ENCODE assay signal across 12 cellular contexts in genomic region chr15:34993877-34994276, GRCh38. TPM values are rescaled to one million over a fixed set of nuclear protein-coding genes. Genes with fewer than 3 reads are reported as not detected.
A peak's percentile ranks its signal among the peaks of the same experiment; 100 is the strongest.
DNase-seq lines count a peak whose midpoint lies in the region; ATAC-seq and TF ChIP-seq lines count a peak whose summit lies in the region.
"Had no signal": no experiment of that assay in that cellular context is flagged by ENCODE, and none has a peak within 500 bp of the region (broad histone marks: within the 10 kb centered on the region; RNA-seq: fewer than 3 reads in every experiment).

No MANE protein-coding gene starts in this region.

- H3K36me3 Mint-ChIP-seq in activated CD4-positive, alpha-beta memory T cell treated with anti-CD3 and anti-CD28 coated beads for 36 hours, result no peaks in the 10 kb centered on the region

- no peak for TF ChIP-seq CTCF in left ventricle myocardium inferior (IDR thresholded peaks at IDR 0.05; ENCODE audit: borderline replicate concordance)

- H3K4me3 Mint-ChIP-seq in activated CD4-positive, alpha-beta memory T cell treated with anti-CD3 and anti-CD28 coated beads for 36 hours, result peak overlapping the region; percentile 53
- H3K4me3 Mint-ChIP-seq: activated B cell treated with CpG ODN at 0.5 μM for 24 hours had no signal

- peaks cover 8% of the 10 kb centered on the region for H3K27me3 Mint-ChIP-seq in activated CD4-positive, alpha-beta memory T cell treated with anti-CD3 and anti-CD28 coated beads for 36 hours

- no peaks in the 10 kb centered on the region for H3K9me3 ChIP-seq in left ventricle myocardium inferior (replicated peaks)
- H3K9me3 ChIP-seq: right atrium auricular region had no signal

- ATAC-seq in GM18499 (IDR thresholded peaks at IDR 0.05; ENCODE audit: insufficient read depth, unreplicated experiment) (peak; percentile 97), GM19395 (IDR thresholded peaks at IDR 0.05; ENCODE audit: unreplicated experiment) (peak; percentile 97), HG02970 (IDR thresholded peaks at IDR 0.05; ENCODE audit: low FRiP score, unreplicated experiment) (peak; percentile 84)

- H3K27me3 ChIP-seq in left ventricle myocardium inferior (ENCODE audit: low read depth), result no peaks in the 10 kb centered on the region
- H3K27me3 ChIP-seq: right atrium auricular region had no signal

- no peak overlapping the region for H3K27ac ChIP-seq in left ventricle myocardium inferior (replicated peaks)
- H3K27ac ChIP-seq: right atrium auricular region had no signal

- intact Hi-C loops in activated CD4-positive, alpha-beta memory T cell treated with anti-CD3 and anti-CD28 coated beads for 36 hours (cut with micrococcal nuclease), result loop anchor here (1.0 to 5.0 kb wide), 3 partner anchors 9 to 679 kb away; no protein-coding TSS in a partner anchor
- intact Hi-C loops in left ventricle myocardium inferior (cut with micrococcal nuclease), result no loop called here

- peaks cover 3% of the 10 kb centered on the region for H3K4me1 ChIP-seq in left ventricle myocardium inferior

- peak overlapping the region; percentile 90 for H3K27ac Mint-ChIP-seq in activated CD4-positive, alpha-beta memory T cell treated with anti-CD3 and anti-CD28 coated beads for 36 hours
- H3K27ac Mint-ChIP-seq: activated B cell treated with CpG ODN at 0.5 μM for 24 hours had no signal

- H3K4me3 ChIP-seq in left ventricle myocardium inferior, result no peak overlapping the region
- H3K4me3 ChIP-seq: right atrium auricular region had no signal

- peaks cover 30% of the 10 kb centered on the region for H3K4me1 Mint-ChIP-seq in activated CD4-positive, alpha-beta memory T cell treated with anti-CD3 and anti-CD28 coated beads for 36 hours (ENCODE audit: low read depth)

- no peaks in the 10 kb centered on the region for H3K36me3 ChIP-seq in left ventricle myocardium inferior
- H3K36me3 ChIP-seq: right atrium auricular region had no signal

- DNase-seq in activated CD4-positive, alpha-beta memory T cell treated with anti-CD3 and anti-CD28 coated beads for 36 hours, result peak; percentile 64
- DNase-seq in midbrain (lab: John Stamatoyannopoulos, UW), result no peak
- no peak for DNase-seq in left ventricle myocardium inferior
- DNase-seq in hypothalamus (lab: John Stamatoyannopoulos, UW), result no peak
- no peak for DNase-seq in activated CD8-positive, alpha-beta memory T cell treated with anti-CD3 and anti-CD28 coated beads, Interleukin-2, amount 50 U/mL, for 4 hours
- DNase-seq: activated B cell treated with CpG ODN at 0.5 μM for 24 hours, islet precursor cell, substantia nigra had no signal

- POLR2A ChIA-PET in activated CD4-positive, alpha-beta memory T cell treated with anti-CD3 and anti-CD28 coated beads for 36 hours (lab: Charles Lee), result interaction anchor here (0.8 kb wide), 1 partner anchor 450 kb away, joined by 5 read pairs; no protein-coding TSS in a partner anchor

- H3K9me3 Mint-ChIP-seq in activated CD4-positive, alpha-beta memory T cell treated with anti-CD3 and anti-CD28 coated beads for 36 hours, result no peaks in the 10 kb centered on the region
- H3K9me3 Mint-ChIP-seq: activated B cell treated with CpG ODN at 0.5 μM for 24 hours had no signal

- CTCF ChIA-PET in activated CD4-positive, alpha-beta memory T cell treated with anti-CD3 and anti-CD28 coated beads for 36 hours (lab: Charles Lee), result interaction anchor here (0.7 kb wide), 1 partner anchor 290 kb away, joined by 3 read pairs; no protein-coding TSS in a partner anchor

RNA-seq across cellular contexts. Expression of gene ZNF770, which starts 5.8 kb away (rescaled TPM):
- total RNA-seq in activated CD4-positive, alpha-beta memory T cell treated with anti-CD3 and anti-CD28 coated beads for 36 hours, result 10 to 100 TPM; 36.6 to 38.5 TPM
- 41.3 TPM for total RNA-seq in left ventricle myocardium inferior

RNA-seq across cellular contexts. Expression of gene AQR, which starts 24.3 kb away (rescaled TPM):
- total RNA-seq in activated CD4-positive, alpha-beta memory T cell treated with anti-CD3 and anti-CD28 coated beads for 36 hours, result 10 to 100 TPM; 30.1 to 33.2 TPM
- 9.8 TPM for total RNA-seq in left ventricle myocardium inferior
